Comparison of ENCODE assay signal across 31 cellular contexts in the genomic region with DNA sequence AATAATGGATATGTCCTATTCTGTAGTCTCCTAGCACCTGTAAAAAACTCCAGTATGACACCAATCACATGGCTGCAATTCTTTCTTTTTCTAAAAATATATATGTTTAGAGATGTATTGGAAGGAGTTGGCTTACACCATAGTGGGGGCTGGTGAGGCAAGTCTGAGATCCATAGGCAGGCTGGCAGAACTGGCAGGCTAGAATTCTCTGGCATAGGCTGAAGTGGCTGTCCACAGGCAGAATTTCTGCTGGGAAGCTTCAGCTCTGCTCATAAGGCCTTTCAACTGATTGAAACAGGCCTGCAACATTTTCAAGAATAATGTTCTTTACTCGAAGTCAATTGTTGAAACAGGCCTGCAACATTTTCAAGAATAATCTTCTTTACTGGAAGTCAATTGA.
"Had no signal": no experiment of that assay in that cellular context is flagged by ENCODE, and none has a peak within 500 bp of the region (broad histone marks: within the 10 kb centered on the region; RNA-seq: fewer than 3 reads in every experiment).

No MANE protein-coding gene starts in this region.

- H3K36me3 Mint-ChIP-seq: activated CD4-positive, alpha-beta memory T cell treated with anti-CD3 and anti-CD28 coated beads for 36 hours; activated naive CD8-positive, alpha-beta T cell treated with anti-CD3 and anti-CD28 coated beads for 36 hours had no signal

- H3K27me3 ChIP-seq: ascending aorta, cardiac muscle cell, dorsolateral prefrontal cortex, gastrocnemius medialis, neutrophil, ovary, tibial nerve had no signal

- H3K4me1 Mint-ChIP-seq: activated naive CD8-positive, alpha-beta T cell treated with anti-CD3 and anti-CD28 coated beads for 36 hours had no signal

- H3K4me3 Mint-ChIP-seq: activated CD4-positive, alpha-beta memory T cell treated with anti-CD3 and anti-CD28 coated beads for 36 hours; activated CD4-positive, alpha-beta T cell treated with anti-CD3 and anti-CD28 coated beads, Interleukin-2, amount 10 ng/mL, durations not matched to agents 24 days and 14 days; activated naive CD4-positive, alpha-beta T cell treated with anti-CD3 and anti-CD28 coated beads for 36 hours; activated naive CD8-positive, alpha-beta T cell treated with anti-CD3 and anti-CD28 coated beads for 36 hours; activated T-helper 1 cell treated with anti-CD3 and anti-CD28 coated beads, Interleukin-12 subunit alpha, Interleukin-12 subunit beta, Interleukin-2, Interleukin-4 antibody, amounts not matched to agents 30 ng/mL and 10 ng/mL and 1 ng/mL, durations not matched to agents 14 hours and 24 hours and 36 hours; brain; effector memory CD8-positive, alpha-beta T cell; nephron; T-helper 1 cell treated with Interleukin-12 subunit alpha and Interleukin-12 subunit beta and Interleukin-4 antibody, amounts not matched to agents 30 μg/mL and 1 μg/mL, for 36 hours had no signal

- H3K27ac Mint-ChIP-seq: activated CD4-positive, alpha-beta memory T cell treated with anti-CD3 and anti-CD28 coated beads for 36 hours; activated CD4-positive, alpha-beta T cell treated with anti-CD3 and anti-CD28 coated beads, Interleukin-2, amount 10 ng/mL, durations not matched to agents 24 days and 14 days; activated naive CD4-positive, alpha-beta T cell treated with anti-CD3 and anti-CD28 coated beads for 36 hours; activated naive CD8-positive, alpha-beta T cell treated with anti-CD3 and anti-CD28 coated beads for 36 hours; activated T-helper 1 cell treated with anti-CD3 and anti-CD28 coated beads, Interleukin-12 subunit alpha, Interleukin-12 subunit beta, Interleukin-2, Interleukin-4 antibody, amounts not matched to agents 30 ng/mL and 10 ng/mL and 1 ng/mL, durations not matched to agents 14 hours and 24 hours and 36 hours; effector memory CD8-positive, alpha-beta T cell; nephron; T-helper 1 cell treated with Interleukin-12 subunit alpha and Interleukin-12 subunit beta and Interleukin-4 antibody, amounts not matched to agents 30 μg/mL and 1 μg/mL, for 36 hours had no signal

- DNase-seq: activated CD4-positive, alpha-beta memory T cell treated with anti-CD3 and anti-CD28 coated beads for 36 hours; activated CD4-positive, alpha-beta T cell treated with anti-CD3 and anti-CD28 coated beads, Interleukin-2, amount 10 ng/mL, durations not matched to agents 24 days and 14 days; activated CD8-positive, alpha-beta memory T cell treated with anti-CD3 and anti-CD28 coated beads, Interleukin-2, amount 50 U/mL, for 4 hours; activated effector memory CD4-positive, alpha-beta T cell treated with anti-CD3 and anti-CD28 coated beads, Interleukin-2, amount 50 U/mL, for 16 hours; activated naive CD4-positive, alpha-beta T cell treated with anti-CD3 and anti-CD28 coated beads for 36 hours; activated naive CD8-positive, alpha-beta T cell treated with anti-CD3 and anti-CD28 coated beads for 36 hours; activated T-cell treated with anti-CD3 and anti-CD28 coated beads, Interleukin-2, amount 50 U/mL, for 1 hour; cerebellar nuclear complex; dorsolateral prefrontal cortex; effector memory CD8-positive, alpha-beta T cell; erythroblast; gastrocnemius medialis; glutamatergic neuron; islet precursor cell; left ventricle myocardium inferior; ovary; right cardiac atrium; stimulated activated CD4-positive, alpha-beta T cell treated with anti-CD3 and anti-CD28 coated beads, Interleukin-15, amount 100 ng/mL, for 24 hours; stimulated activated naive CD4-positive, alpha-beta T cell; T-helper 9 cell had no signal

- H3K9me3 Mint-ChIP-seq: activated CD4-positive, alpha-beta T cell treated with anti-CD3 and anti-CD28 coated beads, Interleukin-2, amount 10 ng/mL, durations not matched to agents 24 days and 14 days; activated naive CD4-positive, alpha-beta T cell treated with anti-CD3 and anti-CD28 coated beads for 36 hours; effector memory CD8-positive, alpha-beta T cell; T-helper 1 cell treated with Interleukin-12 subunit alpha and Interleukin-12 subunit beta and Interleukin-4 antibody, amounts not matched to agents 30 μg/mL and 1 μg/mL, for 36 hours had no signal

- ATAC-seq: activated CD4-positive, CD25-positive, alpha-beta regulatory T cell treated with anti-CD3 and anti-CD28 coated beads, Interleukin-2, amount 50 U/mL, for 24 hours; effector memory CD8-positive, alpha-beta T cell; gastrocnemius medialis; right cardiac atrium had no signal

- H3K4me1 ChIP-seq: gastrocnemius medialis had no signal

- H3K9me3 ChIP-seq: ascending aorta, gastrocnemius medialis, neutrophil, ovary, tibial nerve had no signal

- H3K27ac ChIP-seq: ascending aorta, cardiac muscle cell, coronary artery, gastrocnemius medialis, left ventricle myocardium inferior, neutrophil, ovary, VCaP had no signal

- H3K4me3 ChIP-seq: ascending aorta, cardiac muscle cell, coronary artery, dorsolateral prefrontal cortex, gastrocnemius medialis, left ventricle myocardium inferior, ovary, tibial nerve had no signal

- H3K36me3 ChIP-seq: ascending aorta, cardiac muscle cell, gastrocnemius medialis, left ventricle myocardium inferior, neutrophil, ovary, tibial nerve had no signal
